9 cellular contexts compared by ENCODE assay signal in genomic region chr16:82660078-82660645, GRCh38. TPM values are rescaled to one million over a fixed set of nuclear protein-coding genes. Genes with fewer than 3 reads are reported as not detected.
A peak's percentile ranks its signal among the peaks of the same experiment; 100 is the strongest.
DNase-seq lines count a peak whose midpoint lies in the region; ATAC-seq and TF ChIP-seq lines count a peak whose summit lies in the region.
"Had no signal": no experiment of that assay in that cellular context is flagged by ENCODE, and none has a peak within 500 bp of the region (broad histone marks: within the 10 kb centered on the region; RNA-seq: fewer than 3 reads in every experiment).

No MANE protein-coding gene starts in this region.

- POLR2A ChIA-PET in CD8-positive, alpha-beta memory T cell (lab: Charles Lee): interaction anchor here (0.6 kb wide), 1 partner anchor 227 kb away, joined by 7 read pairs; no protein-coding TSS in a partner anchor

- no peak overlapping the region for H3K9ac ChIP-seq in SK-N-MC (ENCODE audit: insufficient read length)

- peak overlapping the region; percentile 9 to 87 (median 62) for H3K27ac Mint-ChIP-seq in CD8-positive, alpha-beta memory T cell
- H3K27ac Mint-ChIP-seq in nephron: peak overlapping the region; percentile 89 to 95 (median 94)
- H3K27ac Mint-ChIP-seq: naive B cell had no signal

- CTCF ChIA-PET in CD8-positive, alpha-beta memory T cell (lab: Charles Lee): interaction anchor here (1.1 kb wide), 1 partner anchor 20 kb away, joined by 3 read pairs; no protein-coding TSS in a partner anchor

- H3K4me3 ChIP-seq in CD8-positive, alpha-beta memory T cell (ENCODE audit: low read length): no peak overlapping the region
- 0 out of 2 replicates have a peak overlapping the region, but pooled peaks have one; percentile 28 for H3K4me3 ChIP-seq in SK-N-MC

- no peaks in the 10 kb centered on the region for H3K9me3 ChIP-seq in CD8-positive, alpha-beta memory T cell (ENCODE audit: low read length)
- H3K9me3 ChIP-seq in SK-N-MC (ENCODE audit: low read depth, low read length): no peaks in the 10 kb centered on the region

- peaks cover 0 to 2% (median 0%) of the 10 kb centered on the region in 5 donors for H3K9me3 Mint-ChIP-seq in CD8-positive, alpha-beta memory T cell
- H3K9me3 Mint-ChIP-seq in nephron: no peaks in the 10 kb centered on the region

- DNase-seq in CD8-positive, alpha-beta memory T cell: peak in 4 of 5 donors; percentile 16 to 60 (median 37)
- DNase-seq in SK-N-MC (ENCODE audit: low read depth, low spot score) (peak; percentile 50), amniotic epithelial cell (ENCODE audit: low read depth) (peak; percentile 36), HK-2 (ENCODE audit: unreplicated experiment) (no peak), GM10266 (ENCODE audit: extremely low spot score) (no peak)
- DNase-seq: naive B cell had no signal

- H3K4me1 Mint-ChIP-seq in CD8-positive, alpha-beta memory T cell: peaks cover 52 to 55% (median 52%) of the 10 kb centered on the region in 3 donors
- peaks cover 42% of the 10 kb centered on the region for H3K4me1 Mint-ChIP-seq in nephron
- H3K4me1 Mint-ChIP-seq: naive B cell had no signal

- H3K27ac ChIP-seq in CD8-positive, alpha-beta memory T cell (ENCODE audit: low read depth, low read length): no peak overlapping the region
- peak overlapping the region; percentile 75; the same call in 1 of the 2 replicates for H3K27ac ChIP-seq in SK-N-MC

- H3K4me1 ChIP-seq in CD8-positive, alpha-beta memory T cell (ENCODE audit: insufficient read depth, low read length): peaks cover 48% of the 10 kb centered on the region

- H3K36me3 Mint-ChIP-seq in CD8-positive, alpha-beta memory T cell: no peaks in the 10 kb centered on the region
- no peaks in the 10 kb centered on the region for H3K36me3 Mint-ChIP-seq in nephron (ENCODE audit: low read depth)

- no peaks in the 10 kb centered on the region for H3K27me3 ChIP-seq in CD8-positive, alpha-beta memory T cell (ENCODE audit: insufficient read depth, low read length, poor library complexity, severe bottlenecking)

- peaks cover 0 to 2% of the 10 kb centered on the region in 2 donors for H3K27me3 Mint-ChIP-seq in CD8-positive, alpha-beta memory T cell
- peaks cover 3% of the 10 kb centered on the region for H3K27me3 Mint-ChIP-seq in nephron (ENCODE audit: low read depth)

- TF ChIP-seq CTCF in nephron (IDR thresholded peaks at IDR 0.05; ENCODE audit: unreplicated experiment in 3 of 3) (no peak), GM10266 (IDR thresholded peaks at IDR 0.05; ENCODE audit: control insufficient read depth, insufficient read depth, low read depth, missing control alignments) (no peak)

- H3K36me3 ChIP-seq in CD8-positive, alpha-beta memory T cell (ENCODE audit: insufficient read depth, low read length): no peaks in the 10 kb centered on the region
- no peaks in the 10 kb centered on the region for H3K36me3 ChIP-seq in SK-N-MC (ENCODE audit: insufficient read depth, low read length)

- H3K4me3 Mint-ChIP-seq in CD8-positive, alpha-beta memory T cell: peak overlapping the region; percentile 10 to 79 (median 56)
- H3K4me3 Mint-ChIP-seq in nephron: peak overlapping the region in 2 of 3 experiments; percentile 32 to 63
- H3K4me3 Mint-ChIP-seq: naive B cell had no signal

- no peak for ATAC-seq in HG02885 (IDR thresholded peaks at IDR 0.05; ENCODE audit: poor library complexity, unreplicated experiment)
- no peak for ATAC-seq in GM21786 (IDR thresholded peaks at IDR 0.05; ENCODE audit: unreplicated experiment)

RNA-seq across cellular contexts. Expression of gene CDH13, which starts 33.4 kb away (rescaled TPM):
- not detected for total RNA-seq in CD8-positive, alpha-beta memory T cell
- not detected for polyA plus RNA-seq in CD8-positive, alpha-beta memory T cell

Comparison
In these comparisons a context has a peak if more than half of its experiments do, and no peak if none do; other contexts are left out.
1. DNase-seq: peak in CD8-positive, alpha-beta memory T cell (4 of 5), SK-N-MC (single experiment) and amniotic epithelial cell (single experiment); none in HK-2 (single experiment) and GM10266 (single experiment).